In the genomic region with DNA sequence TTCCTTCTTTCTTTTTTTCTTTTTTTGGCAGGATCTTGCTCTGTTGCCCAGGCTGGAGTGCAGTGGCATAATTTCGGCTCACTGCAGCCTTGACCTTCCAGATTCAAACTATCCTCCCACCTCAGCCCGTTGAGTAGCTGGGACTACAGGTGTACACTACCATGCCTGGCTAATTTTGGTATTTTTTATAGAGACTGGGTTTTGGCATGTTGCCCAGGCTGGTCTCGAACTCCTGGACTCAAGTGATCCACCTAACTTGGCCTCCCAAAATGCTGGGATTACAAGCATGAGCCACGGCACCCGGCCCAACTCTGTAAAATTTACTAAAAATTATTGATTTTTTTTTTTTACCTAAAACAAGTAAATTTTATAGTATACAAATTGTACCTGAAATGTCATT, we compare ENCODE assay signal across 16 cellular contexts.
A peak's percentile ranks its signal among the peaks of the same experiment; 100 is the strongest.
DNase-seq lines count a peak whose midpoint lies in the region; ATAC-seq and TF ChIP-seq lines count a peak whose summit lies in the region.
"Had no signal": no experiment of that assay in that cellular context is flagged by ENCODE, and none has a peak within 500 bp of the region (broad histone marks: within the 10 kb centered on the region; RNA-seq: fewer than 3 reads in every experiment).

No MANE protein-coding gene starts in this region.

- no peaks in the 10 kb centered on the region for H3K9me3 Mint-ChIP-seq in osteocyte (ENCODE audit: unreplicated experiment)
- H3K9me3 Mint-ChIP-seq: CD4-positive, alpha-beta T cell; CD8-positive, alpha-beta T cell had no signal

- TF ChIP-seq CTCF in heart right ventricle (IDR thresholded peaks at IDR 0.05) (no peak), osteocyte (IDR thresholded peaks at IDR 0.05) (no peak)

- peaks cover 4% of the 10 kb centered on the region for H3K27me3 Mint-ChIP-seq in osteocyte (ENCODE audit: unreplicated experiment)

- no peaks in the 10 kb centered on the region for H3K36me3 ChIP-seq in heart right ventricle
- H3K36me3 ChIP-seq: BLaER1 treated with 17β-estradiol and CSF1 and Interleukin-3, amounts not matched to agents 10 nM and 100 nM had no signal

- WGBS in heart right ventricle, 2 donors: 86 to 87% methylated on average over 5 of the region's 5 CpGs

- H3K4me1 Mint-ChIP-seq in osteocyte (ENCODE audit: unreplicated experiment): no peaks in the 10 kb centered on the region
- H3K4me1 Mint-ChIP-seq: B cell had no signal

- H3K4me3 Mint-ChIP-seq in osteocyte (ENCODE audit: unreplicated experiment): no peak overlapping the region
- H3K4me3 Mint-ChIP-seq: B cell; CD4-positive, alpha-beta T cell; CD8-positive, alpha-beta T cell had no signal

- no peak overlapping the region for H3K4me3 ChIP-seq in heart right ventricle
- H3K4me3 ChIP-seq: A549; BLaER1 treated with 17β-estradiol and CSF1 and Interleukin-3, amounts not matched to agents 10 nM and 100 nM had no signal

- DNase-seq in Right ventricle myocardium inferior (ENCODE audit: missing footprints) (peak; percentile 37), heart right ventricle (no peak), osteocyte (ENCODE audit: extremely low spot score, unreplicated experiment) (peak; percentile 40), NCI-H1694 (lab: John Stamatoyannopoulos, UW) (no peak)
- DNase-seq: Caco-2; Calu3; CD4-positive, alpha-beta T cell; CD8-positive, alpha-beta T cell; DMS79 treated with DMSO at 0.1 percent for 48 hours; GF-D8 had no signal

- no peak overlapping the region for H3K27ac Mint-ChIP-seq in osteocyte (ENCODE audit: unreplicated experiment)
- H3K27ac Mint-ChIP-seq: B cell; CD4-positive, alpha-beta T cell; CD8-positive, alpha-beta T cell had no signal

- H3K27ac ChIP-seq in heart right ventricle: no peak overlapping the region
- H3K27ac ChIP-seq: 22Rv1; A549; BLaER1 treated with 17β-estradiol and CSF1 and Interleukin-3, amounts not matched to agents 10 nM and 100 nM; C4-2B had no signal

- H3K4me1 ChIP-seq in heart right ventricle: peaks cover 0 to 3% (median 0%) of the 10 kb centered on the region in 9 donors
- H3K4me1 ChIP-seq: A549, Caco-2 had no signal

- intact Hi-C loops in Right ventricle myocardium inferior (cut with DNase I) (no loop called here), heart right ventricle (cut with DNase I) (no loop called here)

- ATAC-seq in Right ventricle myocardium inferior (no peak), heart right ventricle (no peak), GM19035 (IDR thresholded peaks at IDR 0.05; ENCODE audit: unreplicated experiment) (no peak)
- ATAC-seq: A549; CD8-positive, alpha-beta T cell had no signal

- H3K36me3 Mint-ChIP-seq in osteocyte (ENCODE audit: unreplicated experiment): no peaks in the 10 kb centered on the region
- H3K36me3 Mint-ChIP-seq: CD8-positive, alpha-beta T cell had no signal

- peaks cover 0 to 8% (median 0%) of the 10 kb centered on the region in 7 donors for H3K27me3 ChIP-seq in heart right ventricle
- H3K27me3 ChIP-seq: BLaER1 treated with 17β-estradiol and CSF1 and Interleukin-3, amounts not matched to agents 10 nM and 100 nM had no signal

- H3K9me3 ChIP-seq in heart right ventricle: peaks cover 0 to 3% (median 0%) of the 10 kb centered on the region in 11 donors
- H3K9me3 ChIP-seq: A549, Caco-2 had no signal

Comparison
In these comparisons a context has a peak if more than half of its experiments do, and no peak if none do; other contexts are left out.
1. DNase-seq: peak in Right ventricle myocardium inferior (single experiment) and osteocyte (single experiment); none in heart right ventricle (0 of 2) and NCI-H1694 (single experiment).